ENCODE assay signal across 26 cellular contexts in the genomic region with DNA sequence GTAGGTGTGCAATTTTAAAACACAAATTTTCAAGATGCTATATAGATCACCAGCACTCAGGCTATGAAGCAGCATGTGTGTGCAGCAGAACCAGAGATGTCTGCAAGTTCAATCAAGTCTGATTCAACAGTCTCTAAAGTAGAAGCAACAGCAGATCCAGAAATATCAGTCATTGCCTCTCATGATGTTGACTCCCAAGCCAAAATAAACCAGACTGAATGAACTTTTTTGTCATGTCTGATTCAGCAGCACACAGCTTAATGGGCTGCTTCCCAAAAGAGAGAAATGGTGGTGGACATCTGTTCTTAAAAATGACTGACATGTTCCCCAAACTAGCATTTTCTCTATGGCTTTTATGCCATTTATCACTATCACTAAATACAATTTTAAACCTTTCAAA. TPM values are rescaled to one million over a fixed set of nuclear protein-coding genes. Genes with fewer than 3 reads are reported as not detected.
DNase-seq lines count a peak whose midpoint lies in the region; ATAC-seq and TF ChIP-seq lines count a peak whose summit lies in the region.
"Had no signal": no experiment of that assay in that cellular context is flagged by ENCODE, and none has a peak within 500 bp of the region (broad histone marks: within the 10 kb centered on the region; RNA-seq: fewer than 3 reads in every experiment).

No MANE protein-coding gene starts in this region.

- DNase-seq in HCEC 1CT, result peak; percentile 26
- DNase-seq in astrocyte of the hippocampus (ENCODE audit: low read depth, low spot score), result peak; percentile 16
- DNase-seq in fibroblast of peridontal ligament (ENCODE audit: extremely low read depth), result peak; percentile 76
- DNase-seq in skeletal muscle cell (ENCODE audit: low read depth), result peak; percentile 21
- no peak for DNase-seq in naive thymus-derived CD8-positive, alpha-beta T cell
- DNase-seq in CD14-positive monocyte (ENCODE audit: low spot score), result no peak
- DNase-seq in hippocampal formation (lab: John Stamatoyannopoulos, UW), result no peak
- DNase-seq: activated CD4-positive, alpha-beta T cell treated with anti-CD3 and anti-CD28 coated beads, Interleukin-2, amount 10 ng/mL, durations not matched to agents 7 days and 5 days; activated naive CD8-positive, alpha-beta T cell treated with anti-CD3 and anti-CD28 coated beads, Interleukin-2, amount 50 U/mL, for 24 hours; activated T-cell treated with anti-CD3 and anti-CD28 coated beads, Interleukin-2, amount 50 U/mL, for 48 hours; CD4-positive, alpha-beta memory T cell; dermis blood vessel endothelial cell; H7; head of caudate nucleus; NCI-H1105; NCI-H2029; NCI-H748 treated with DMSO at 0.1 percent for 48 hours; SJCRH30; stimulated activated naive B cell treated with anti-CD40 and anti-IgM and Interleukin-4, amounts not matched to agents 10 μg/mL and 1 μg/mL and 100 μg/mL, for 72 hours had no signal

- no peak for ATAC-seq in naive thymus-derived CD8-positive, alpha-beta T cell
- ATAC-seq: activated naive CD8-positive, alpha-beta T cell treated with anti-CD3 and anti-CD28 coated beads, Interleukin-2, amount 50 U/mL, for 24 hours; sciatic nerve; stimulated activated naive B cell treated with anti-CD40 and anti-IgM and Interleukin-4, amounts not matched to agents 10 μg/mL and 1 μg/mL and 100 μg/mL, for 72 hours; WTC11 had no signal

- H3K27ac Mint-ChIP-seq in naive thymus-derived CD8-positive, alpha-beta T cell, result no peak overlapping the region
- no peak overlapping the region for H3K27ac Mint-ChIP-seq in CD14-positive monocyte
- H3K27ac Mint-ChIP-seq: activated CD4-positive, alpha-beta T cell treated with anti-CD3 and anti-CD28 coated beads, Interleukin-2, amount 10 ng/mL, durations not matched to agents 7 days and 5 days; activated naive CD8-positive, alpha-beta T cell treated with anti-CD3 and anti-CD28 coated beads, Interleukin-2, amount 50 U/mL, for 24 hours; CD4-positive, alpha-beta memory T cell; IgD-negative memory B cell; stimulated activated naive B cell treated with anti-CD40 and anti-IgM and Interleukin-4, amounts not matched to agents 10 μg/mL and 1 μg/mL and 100 μg/mL, for 72 hours; WTC11 had no signal

- intact Hi-C loops in CD14-positive monocyte (cut with micrococcal nuclease), result loop anchor here (5.0 to 10.0 kb wide), 2 partner anchors 68 to 625 kb away; partner anchors contain the start of gene CDK1 (in 1 of the 2)

- peaks cover 0 to 6% (median 3%) of the 10 kb centered on the region in 3 donors for H3K36me3 Mint-ChIP-seq in naive thymus-derived CD8-positive, alpha-beta T cell
- H3K36me3 Mint-ChIP-seq in CD14-positive monocyte, result no peaks in the 10 kb centered on the region
- H3K36me3 Mint-ChIP-seq: CD4-positive, alpha-beta memory T cell; IgD-negative memory B cell; WTC11 had no signal

- no peak overlapping the region for H3K4me3 ChIP-seq in skeletal muscle cell (ENCODE audit: low read depth, low read length)
- H3K4me3 ChIP-seq: breast epithelium, lung, SJCRH30, suprapubic skin had no signal

- POLR2A ChIA-PET in naive thymus-derived CD8-positive, alpha-beta T cell (lab: Charles Lee), result no interaction called here

- H3K27me3 Mint-ChIP-seq in naive thymus-derived CD8-positive, alpha-beta T cell, result no peaks in the 10 kb centered on the region
- no peaks in the 10 kb centered on the region for H3K27me3 Mint-ChIP-seq in CD14-positive monocyte (ENCODE audit: low read depth in 3 of 3)
- H3K27me3 Mint-ChIP-seq: activated naive CD8-positive, alpha-beta T cell treated with anti-CD3 and anti-CD28 coated beads, Interleukin-2, amount 50 U/mL, for 24 hours; IgD-negative memory B cell; progenitor cell of endocrine pancreas; stimulated activated naive B cell treated with anti-CD40 and anti-IgM and Interleukin-4, amounts not matched to agents 10 μg/mL and 1 μg/mL and 100 μg/mL, for 72 hours had no signal

- TF ChIP-seq CTCF in CD14-positive monocyte (IDR thresholded peaks at IDR 0.05), result no peak

- peaks cover 4 to 16% (median 11%) of the 10 kb centered on the region in 4 donors for H3K4me1 Mint-ChIP-seq in naive thymus-derived CD8-positive, alpha-beta T cell
- H3K4me1 Mint-ChIP-seq in CD14-positive monocyte, result peaks cover 32% of the 10 kb centered on the region

- H3K4me3 Mint-ChIP-seq in naive thymus-derived CD8-positive, alpha-beta T cell, result no peak overlapping the region
- no peak overlapping the region for H3K4me3 Mint-ChIP-seq in CD14-positive monocyte
- H3K4me3 Mint-ChIP-seq: activated CD4-positive, alpha-beta T cell treated with anti-CD3 and anti-CD28 coated beads, Interleukin-2, amount 10 ng/mL, durations not matched to agents 7 days and 5 days; activated naive CD8-positive, alpha-beta T cell treated with anti-CD3 and anti-CD28 coated beads, Interleukin-2, amount 50 U/mL, for 24 hours; IgD-negative memory B cell; stimulated activated naive B cell treated with anti-CD40 and anti-IgM and Interleukin-4, amounts not matched to agents 10 μg/mL and 1 μg/mL and 100 μg/mL, for 72 hours; WTC11 had no signal

- no peaks in the 10 kb centered on the region for H3K9me3 Mint-ChIP-seq in naive thymus-derived CD8-positive, alpha-beta T cell
- H3K9me3 Mint-ChIP-seq in CD14-positive monocyte, result peaks cover 0 to 1% (median 0%) of the 10 kb centered on the region in 7 donors
- H3K9me3 Mint-ChIP-seq: activated naive CD8-positive, alpha-beta T cell treated with anti-CD3 and anti-CD28 coated beads, Interleukin-2, amount 50 U/mL, for 24 hours had no signal

RNA-seq across cellular contexts. Expression of gene TMEM26, which starts 53.8 kb away (rescaled TPM):
- total RNA-seq in naive thymus-derived CD8-positive, alpha-beta T cell, result not detected
- not detected for polyA plus RNA-seq in naive thymus-derived CD8-positive, alpha-beta T cell
- polyA plus RNA-seq in CD14-positive monocyte, result not detected
- total RNA-seq: activated CD4-positive, alpha-beta T cell treated with anti-CD3 and anti-CD28 coated beads, Interleukin-2, amount 10 ng/mL, durations not matched to agents 7 days and 5 days; CD4-positive, alpha-beta memory T cell; dermis blood vessel endothelial cell; H7; SJCRH30; suprapubic skin had no signal
- polyA plus RNA-seq: CD4-positive, alpha-beta memory T cell; IgD-negative memory B cell had no signal

Comparison
In these comparisons a context has a peak if more than half of its experiments do, and no peak if none do; other contexts are left out.
1. DNase-seq: peak in HCEC 1CT (single experiment), astrocyte of the hippocampus (single experiment), fibroblast of peridontal ligament (single experiment) and skeletal muscle cell (single experiment); none in naive thymus-derived CD8-positive, alpha-beta T cell (0 of 10), CD14-positive monocyte (single experiment) and hippocampal formation (0 of 2).